2 cellular contexts compared by ENCODE assay signal in genomic region chr2:36179668-36180269, GRCh38.
DNase-seq lines count a peak whose midpoint lies in the region; FAIRE-seq and TF ChIP-seq lines count a peak whose summit lies in the region.
"Not testable (repeated sequence)": the region's sequence is repeated elsewhere in the genome, so short reads cannot be mapped to it uniquely, and the experiment has no call there.

No MANE protein-coding gene starts in this region.

- TF ChIP-seq CTCF in kidney (IDR thresholded peaks at IDR 0.05; ENCODE audit: borderline replicate concordance, extremely low read depth, insufficient read depth) = not testable (repeated sequence)

- intact Hi-C loops in kidney (cut with DNase I) = not testable (repeated sequence)

- H3K9ac ChIP-seq in kidney (ENCODE audit: low read length in 2 of 2) = not testable (repeated sequence)

- not testable (repeated sequence) for H3K9me3 ChIP-seq in kidney (ENCODE audit: control insufficient read depth in 1 of 2, low read length in 2 of 2)

- peak; percentile 4 for DNase-seq in activated gamma-delta T cell (lab: John Stamatoyannopoulos, UW)
- peak; percentile 55 for DNase-seq in kidney

- H3K4me1 ChIP-seq in kidney (ENCODE audit: control insufficient read depth in 1 of 2, insufficient read depth in 1 of 2, low read depth in 1 of 2, low read length in 2 of 2) = not testable (repeated sequence)

- not testable (repeated sequence) for H3K36me3 ChIP-seq in kidney (ENCODE audit: control insufficient read depth in 1 of 2, insufficient read depth in 2 of 2, low read length in 2 of 2)

- FAIRE-seq in kidney (lab: Jason Lieb, UNC) = not testable (repeated sequence)

- H3K4me3 ChIP-seq in kidney (ENCODE audit: low read length in 2 of 2) = not testable (repeated sequence)

- H3K27ac ChIP-seq in kidney (ENCODE audit: low read depth in 2 of 2, low read length in 2 of 2) = not testable (repeated sequence)
